In the genomic region with DNA sequence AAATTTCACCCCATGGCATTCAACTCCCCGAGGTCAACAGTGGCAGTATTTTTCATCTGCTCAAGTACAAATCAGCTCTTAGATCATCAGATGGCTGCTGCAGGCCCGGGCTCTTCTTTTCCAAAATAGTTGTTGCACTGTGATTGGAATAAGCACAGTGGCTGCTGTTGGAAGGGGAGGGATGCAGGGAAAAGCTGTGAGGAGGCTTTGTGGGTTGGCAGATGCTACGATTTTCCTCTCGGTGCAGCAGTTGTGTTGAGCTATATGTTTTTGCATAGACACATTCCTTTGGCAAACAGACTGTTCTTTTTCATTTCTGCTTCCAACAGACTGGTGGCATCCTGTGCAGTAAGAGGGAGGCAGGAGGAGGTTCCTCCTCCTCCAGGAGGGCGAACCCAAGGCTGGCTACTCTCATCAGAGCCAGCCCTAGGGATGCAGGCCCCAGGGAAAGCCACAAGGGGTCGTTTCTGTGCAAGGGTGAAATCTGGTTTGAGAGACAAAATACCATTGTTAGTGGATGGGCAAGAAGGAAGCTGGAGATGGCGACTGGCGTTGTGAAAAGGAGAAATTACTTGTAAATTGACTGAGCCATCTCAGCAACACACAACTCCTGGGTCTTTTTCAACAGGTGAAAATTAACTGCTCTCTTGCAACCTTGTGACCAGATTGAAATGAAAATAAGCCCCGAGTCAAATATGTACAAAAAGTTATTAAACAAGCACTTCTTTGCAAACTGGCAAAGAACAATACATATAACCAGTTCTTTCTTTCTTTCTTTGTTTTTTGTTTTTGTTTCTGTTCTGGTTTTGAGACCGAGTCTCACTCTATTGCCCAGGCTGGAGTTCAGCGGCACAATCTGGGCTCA, we compare ENCODE assay signal across 8 cellular contexts. TPM values are rescaled to one million over a fixed set of nuclear protein-coding genes. Genes with fewer than 3 reads are reported as not detected.
DNase-seq lines count a peak whose midpoint lies in the region; ATAC-seq and TF ChIP-seq lines count a peak whose summit lies in the region.

No MANE protein-coding gene starts in this region.

- no peaks in the 10 kb centered on the region for H3K9me3 ChIP-seq in upper lobe of right lung

- CTCF ChIA-PET in activated naive CD4-positive, alpha-beta T cell treated with anti-CD3 and anti-CD28 coated beads for 36 hours (lab: Charles Lee): interaction anchor here (0.6 to 15.5 kb wide), 37 partner anchors 9 to 227 kb away, joined by 3 to 252 read pairs (median 4); partner anchors contain the start of gene UBASH3B

- H3K4me3 ChIP-seq in KMS-11 (IDR thresholded peaks at IDR 0.05; ENCODE audit: insufficient read depth, low read depth, low read length) (no peak overlapping the region), upper lobe of right lung (no peak overlapping the region)

- DNase-seq in activated gamma-delta T cell treated with Interleukin-2 at 50 U/mL for 16 hours (peak; percentile 71), activated gamma-delta T cell (lab: John Stamatoyannopoulos, UW) (no peak), globus pallidus (ENCODE audit: low spot score) (peak; percentile 78), posterior cingulate gyrus (peak; percentile 42 to 96 (median 75)), upper lobe of right lung (peak; percentile 76)
- peak; percentile 79 for DNase-seq in activated naive CD4-positive, alpha-beta T cell treated with anti-CD3 and anti-CD28 coated beads for 36 hours

- H4K20me1 ChIP-seq in KMS-11 (ENCODE audit: insufficient read depth): no peaks in the 10 kb centered on the region

- ATAC-seq in SK-N-SH treated with all-trans-retinoic acid at 6 μM for 48 hours: peak; percentile 98
- peak; percentile 96 for ATAC-seq in upper lobe of right lung

- no peaks in the 10 kb centered on the region for H3K36me3 ChIP-seq in KMS-11 (ENCODE audit: insufficient read depth)
- H3K36me3 ChIP-seq in upper lobe of right lung: no peaks in the 10 kb centered on the region

- H3K36me3 Mint-ChIP-seq in activated naive CD4-positive, alpha-beta T cell treated with anti-CD3 and anti-CD28 coated beads for 36 hours (ENCODE audit: low read depth): no peaks in the 10 kb centered on the region

- H3K27me3 ChIP-seq in KMS-11 (ENCODE audit: insufficient read depth, low read depth): no peaks in the 10 kb centered on the region
- H3K27me3 ChIP-seq in upper lobe of right lung: peaks cover 8% of the 10 kb centered on the region

- no peak overlapping the region for H3K9ac ChIP-seq in KMS-11

- peak; percentile 73 for TF ChIP-seq CTCF in KMS-11 (conservative IDR thresholded peaks at IDR 0.05; ENCODE audit: low read depth, low read length)
- TF ChIP-seq CTCF in upper lobe of right lung (IDR thresholded peaks at IDR 0.05): peak; percentile 85

- H3K4me2 ChIP-seq in KMS-11: no peak overlapping the region

- intact Hi-C loops in activated naive CD4-positive, alpha-beta T cell treated with anti-CD3 and anti-CD28 coated beads for 36 hours (cut with micrococcal nuclease): loop anchor here (1.0 to 5.0 kb wide), 6 partner anchors 26 to 393 kb away; partner anchors contain the start of gene UBASH3B
- intact Hi-C loops in posterior cingulate gyrus (cut with DNase I) (loop anchor here (1.0 to 2.0 kb wide), 2 partner anchors 48 to 152 kb away; no protein-coding TSS in a partner anchor), upper lobe of right lung (cut with DNase I) (loop anchor here (10.0 kb wide), 1 partner anchor 226 kb away; no protein-coding TSS in a partner anchor)

- peaks cover 13% of the 10 kb centered on the region for H3K4me1 Mint-ChIP-seq in activated naive CD4-positive, alpha-beta T cell treated with anti-CD3 and anti-CD28 coated beads for 36 hours (ENCODE audit: low read depth)

- H3K27ac ChIP-seq in KMS-11 (no peak overlapping the region), upper lobe of right lung (no peak overlapping the region)

- H3K9me3 Mint-ChIP-seq in activated naive CD4-positive, alpha-beta T cell treated with anti-CD3 and anti-CD28 coated beads for 36 hours: no peaks in the 10 kb centered on the region

- H3K27me3 Mint-ChIP-seq in activated naive CD4-positive, alpha-beta T cell treated with anti-CD3 and anti-CD28 coated beads for 36 hours (ENCODE audit: low read depth): no peaks in the 10 kb centered on the region

- H3K4me3 Mint-ChIP-seq in activated naive CD4-positive, alpha-beta T cell treated with anti-CD3 and anti-CD28 coated beads for 36 hours: no peak overlapping the region

- H3K79me2 ChIP-seq in KMS-11 (ENCODE audit: insufficient read depth, low read depth): no peaks in the 10 kb centered on the region

- H3K4me1 ChIP-seq in KMS-11 (ENCODE audit: low read depth, poor library complexity, severe bottlenecking) (no peaks in the 10 kb centered on the region), upper lobe of right lung (peaks cover 4% of the 10 kb centered on the region)

- H3K27ac Mint-ChIP-seq in activated naive CD4-positive, alpha-beta T cell treated with anti-CD3 and anti-CD28 coated beads for 36 hours: no peak overlapping the region

- no peak overlapping the region for H2AFZ ChIP-seq in KMS-11 (ENCODE audit: low read depth)

TF ChIP-seq in SK-N-SH treated with all-trans-retinoic acid at 6 μM for 48 hours, 23 proteins besides CTCF, POLR2A, EP300 and RAD21:
- TF ChIP-seq ZNF565 (CRISPR knock-in tag; conservative IDR thresholded peaks at IDR 0.05; ENCODE audit: low read depth) (no peak), ZC3H10 (CRISPR knock-in tag; IDR thresholded peaks at IDR 0.05) (no peak), TCF4 (CRISPR knock-in tag; IDR thresholded peaks at IDR 0.05; ENCODE audit: borderline replicate concordance) (no peak), SNAI2 (CRISPR knock-in tag; IDR thresholded peaks at IDR 0.05) (no peak)

RNA-seq across cellular contexts. Expression of gene UBASH3B, which starts 26.6 kb away (rescaled TPM):
- total RNA-seq in activated naive CD4-positive, alpha-beta T cell treated with anti-CD3 and anti-CD28 coated beads for 36 hours: 10 to 100 TPM; 17.9 to 21.1 TPM
- 42.2 TPM for total RNA-seq in upper lobe of right lung
